1 cellular context compared by ENCODE assay signal in the genomic region with DNA sequence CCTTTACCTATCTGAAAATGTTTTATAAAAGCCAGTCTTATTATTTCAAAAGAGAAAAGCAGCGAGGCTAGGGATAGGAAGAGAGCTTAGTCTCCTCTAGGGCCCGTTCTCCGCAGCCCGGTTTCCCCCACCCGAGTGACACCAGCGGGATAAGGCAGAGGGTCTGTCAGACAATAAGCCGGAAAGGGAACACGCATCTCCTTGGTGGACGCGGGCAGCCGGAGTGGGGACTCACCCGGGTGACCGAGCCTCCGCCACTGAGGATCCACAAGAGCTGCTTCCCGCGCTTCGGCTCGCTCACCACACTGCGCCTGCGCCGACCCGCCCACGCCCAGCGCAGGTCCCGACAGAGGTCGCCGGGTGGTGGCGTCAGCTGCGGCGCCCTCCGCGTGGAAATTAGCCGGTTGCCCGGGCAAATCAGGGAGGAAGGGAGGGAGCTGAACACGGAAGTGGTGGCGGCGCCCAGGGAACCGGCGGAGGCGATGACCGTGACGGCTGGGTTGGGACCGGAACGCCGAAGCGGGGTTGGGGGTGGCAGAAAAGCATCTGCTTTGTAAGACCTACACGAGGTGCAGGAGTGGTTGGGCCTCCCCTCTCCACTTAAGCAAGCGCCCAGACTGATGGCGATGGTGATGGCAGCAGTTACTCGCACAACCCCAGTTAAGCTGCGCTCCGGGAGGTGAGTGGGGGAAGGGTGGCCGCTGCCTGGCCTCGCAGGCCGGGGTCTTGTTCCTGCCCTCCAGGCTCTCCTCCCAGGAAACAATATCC.
TF ChIP-seq lines count a peak whose summit lies in the region.

A gene with protein sequence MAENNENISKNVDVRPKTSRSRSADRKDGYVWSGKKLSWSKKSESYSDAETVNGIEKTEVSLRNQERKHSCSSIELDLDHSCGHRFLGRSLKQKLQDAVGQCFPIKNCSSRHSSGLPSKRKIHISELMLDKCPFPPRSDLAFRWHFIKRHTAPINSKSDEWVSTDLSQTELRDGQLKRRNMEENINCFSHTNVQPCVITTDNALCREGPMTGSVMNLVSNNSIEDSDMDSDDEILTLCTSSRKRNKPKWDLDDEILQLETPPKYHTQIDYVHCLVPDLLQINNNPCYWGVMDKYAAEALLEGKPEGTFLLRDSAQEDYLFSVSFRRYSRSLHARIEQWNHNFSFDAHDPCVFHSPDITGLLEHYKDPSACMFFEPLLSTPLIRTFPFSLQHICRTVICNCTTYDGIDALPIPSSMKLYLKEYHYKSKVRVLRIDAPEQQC (plus strand): TSS at position 444 of the 768 bp plus-strand sequence. CDS start 15,806 bp downstream, outside the sequence.
A gene with protein sequence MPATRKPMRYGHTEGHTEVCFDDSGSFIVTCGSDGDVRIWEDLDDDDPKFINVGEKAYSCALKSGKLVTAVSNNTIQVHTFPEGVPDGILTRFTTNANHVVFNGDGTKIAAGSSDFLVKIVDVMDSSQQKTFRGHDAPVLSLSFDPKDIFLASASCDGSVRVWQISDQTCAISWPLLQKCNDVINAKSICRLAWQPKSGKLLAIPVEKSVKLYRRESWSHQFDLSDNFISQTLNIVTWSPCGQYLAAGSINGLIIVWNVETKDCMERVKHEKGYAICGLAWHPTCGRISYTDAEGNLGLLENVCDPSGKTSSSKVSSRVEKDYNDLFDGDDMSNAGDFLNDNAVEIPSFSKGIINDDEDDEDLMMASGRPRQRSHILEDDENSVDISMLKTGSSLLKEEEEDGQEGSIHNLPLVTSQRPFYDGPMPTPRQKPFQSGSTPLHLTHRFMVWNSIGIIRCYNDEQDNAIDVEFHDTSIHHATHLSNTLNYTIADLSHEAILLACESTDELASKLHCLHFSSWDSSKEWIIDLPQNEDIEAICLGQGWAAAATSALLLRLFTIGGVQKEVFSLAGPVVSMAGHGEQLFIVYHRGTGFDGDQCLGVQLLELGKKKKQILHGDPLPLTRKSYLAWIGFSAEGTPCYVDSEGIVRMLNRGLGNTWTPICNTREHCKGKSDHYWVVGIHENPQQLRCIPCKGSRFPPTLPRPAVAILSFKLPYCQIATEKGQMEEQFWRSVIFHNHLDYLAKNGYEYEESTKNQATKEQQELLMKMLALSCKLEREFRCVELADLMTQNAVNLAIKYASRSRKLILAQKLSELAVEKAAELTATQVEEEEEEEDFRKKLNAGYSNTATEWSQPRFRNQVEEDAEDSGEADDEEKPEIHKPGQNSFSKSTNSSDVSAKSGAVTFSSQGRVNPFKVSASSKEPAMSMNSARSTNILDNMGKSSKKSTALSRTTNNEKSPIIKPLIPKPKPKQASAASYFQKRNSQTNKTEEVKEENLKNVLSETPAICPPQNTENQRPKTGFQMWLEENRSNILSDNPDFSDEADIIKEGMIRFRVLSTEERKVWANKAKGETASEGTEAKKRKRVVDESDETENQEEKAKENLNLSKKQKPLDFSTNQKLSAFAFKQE (minus strand): TSS at position 307 of the 768 bp plus-strand sequence. CDS start 312 bp downstream, outside the sequence.

TF ChIP-seq in WTC11, 78 proteins besides CTCF, POLR2A, EP300 and RAD21 (continued from another document and continues in another):
- TF ChIP-seq FOXP4 (CRISPR knock-in tag; IDR thresholded peaks at IDR 0.05) = no peak; the same call in 1 of the 2 replicates
- no peak for TF ChIP-seq JUN (CRISPR knock-in tag; IDR thresholded peaks at IDR 0.05)
- no peak for TF ChIP-seq ZNF425 (CRISPR knock-in tag; conservative IDR thresholded peaks at IDR 0.05)
- TF ChIP-seq MYBL2 (CRISPR knock-in tag; IDR thresholded peaks at IDR 0.05) = peak; percentile 43; the same call in 1 of the 2 replicates
- no peak for TF ChIP-seq CBFB (CRISPR knock-in tag; IDR thresholded peaks at IDR 0.05; ENCODE audit: low read depth)
- TF ChIP-seq, protein P1, sequence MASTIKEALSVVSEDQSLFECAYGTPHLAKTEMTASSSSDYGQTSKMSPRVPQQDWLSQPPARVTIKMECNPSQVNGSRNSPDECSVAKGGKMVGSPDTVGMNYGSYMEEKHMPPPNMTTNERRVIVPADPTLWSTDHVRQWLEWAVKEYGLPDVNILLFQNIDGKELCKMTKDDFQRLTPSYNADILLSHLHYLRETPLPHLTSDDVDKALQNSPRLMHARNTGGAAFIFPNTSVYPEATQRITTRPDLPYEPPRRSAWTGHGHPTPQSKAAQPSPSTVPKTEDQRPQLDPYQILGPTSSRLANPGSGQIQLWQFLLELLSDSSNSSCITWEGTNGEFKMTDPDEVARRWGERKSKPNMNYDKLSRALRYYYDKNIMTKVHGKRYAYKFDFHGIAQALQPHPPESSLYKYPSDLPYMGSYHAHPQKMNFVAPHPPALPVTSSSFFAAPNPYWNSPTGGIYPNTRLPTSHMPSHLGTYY (CRISPR knock-in tag; IDR thresholded peaks at IDR 0.05) = no peak
- no peak for TF ChIP-seq CDX4 (CRISPR knock-in tag; IDR thresholded peaks at IDR 0.05; ENCODE audit: borderline replicate concordance)
- TF ChIP-seq SMAD3 (CRISPR knock-in tag; IDR thresholded peaks at IDR 0.05; ENCODE audit: borderline replicate concordance) = peak; percentile 79; the same call in 1 of the 2 replicates
- no peak; the same call in 1 of the 2 replicates for TF ChIP-seq E2F1 (CRISPR knock-in tag; IDR thresholded peaks at IDR 0.05)
- TF ChIP-seq GRHL2 (CRISPR knock-in tag; IDR thresholded peaks at IDR 0.05; ENCODE audit: insufficient replicate concordance, severe bottlenecking) = no peak
- no peak for TF ChIP-seq NFATC4 (CRISPR knock-in tag; IDR thresholded peaks at IDR 0.05)
- TF ChIP-seq SP1 (CRISPR knock-in tag; conservative IDR thresholded peaks at IDR 0.05) = peak; percentile 97
- TF ChIP-seq MXD4 (CRISPR knock-in tag; IDR thresholded peaks at IDR 0.05; ENCODE audit: borderline replicate concordance) = no peak
- no peak for TF ChIP-seq ZNF121 (CRISPR knock-in tag; IDR thresholded peaks at IDR 0.05)
- TF ChIP-seq, protein P2, sequence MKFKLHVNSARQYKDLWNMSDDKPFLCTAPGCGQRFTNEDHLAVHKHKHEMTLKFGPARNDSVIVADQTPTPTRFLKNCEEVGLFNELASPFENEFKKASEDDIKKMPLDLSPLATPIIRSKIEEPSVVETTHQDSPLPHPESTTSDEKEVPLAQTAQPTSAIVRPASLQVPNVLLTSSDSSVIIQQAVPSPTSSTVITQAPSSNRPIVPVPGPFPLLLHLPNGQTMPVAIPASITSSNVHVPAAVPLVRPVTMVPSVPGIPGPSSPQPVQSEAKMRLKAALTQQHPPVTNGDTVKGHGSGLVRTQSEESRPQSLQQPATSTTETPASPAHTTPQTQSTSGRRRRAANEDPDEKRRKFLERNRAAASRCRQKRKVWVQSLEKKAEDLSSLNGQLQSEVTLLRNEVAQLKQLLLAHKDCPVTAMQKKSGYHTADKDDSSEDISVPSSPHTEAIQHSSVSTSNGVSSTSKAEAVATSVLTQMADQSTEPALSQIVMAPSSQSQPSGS (CRISPR knock-in tag; IDR thresholded peaks at IDR 0.05; ENCODE audit: borderline replicate concordance, low read depth) = no peak
- no peak for TF ChIP-seq JAZF1 (CRISPR knock-in tag; IDR thresholded peaks at IDR 0.05)
- TF ChIP-seq, protein P3, sequence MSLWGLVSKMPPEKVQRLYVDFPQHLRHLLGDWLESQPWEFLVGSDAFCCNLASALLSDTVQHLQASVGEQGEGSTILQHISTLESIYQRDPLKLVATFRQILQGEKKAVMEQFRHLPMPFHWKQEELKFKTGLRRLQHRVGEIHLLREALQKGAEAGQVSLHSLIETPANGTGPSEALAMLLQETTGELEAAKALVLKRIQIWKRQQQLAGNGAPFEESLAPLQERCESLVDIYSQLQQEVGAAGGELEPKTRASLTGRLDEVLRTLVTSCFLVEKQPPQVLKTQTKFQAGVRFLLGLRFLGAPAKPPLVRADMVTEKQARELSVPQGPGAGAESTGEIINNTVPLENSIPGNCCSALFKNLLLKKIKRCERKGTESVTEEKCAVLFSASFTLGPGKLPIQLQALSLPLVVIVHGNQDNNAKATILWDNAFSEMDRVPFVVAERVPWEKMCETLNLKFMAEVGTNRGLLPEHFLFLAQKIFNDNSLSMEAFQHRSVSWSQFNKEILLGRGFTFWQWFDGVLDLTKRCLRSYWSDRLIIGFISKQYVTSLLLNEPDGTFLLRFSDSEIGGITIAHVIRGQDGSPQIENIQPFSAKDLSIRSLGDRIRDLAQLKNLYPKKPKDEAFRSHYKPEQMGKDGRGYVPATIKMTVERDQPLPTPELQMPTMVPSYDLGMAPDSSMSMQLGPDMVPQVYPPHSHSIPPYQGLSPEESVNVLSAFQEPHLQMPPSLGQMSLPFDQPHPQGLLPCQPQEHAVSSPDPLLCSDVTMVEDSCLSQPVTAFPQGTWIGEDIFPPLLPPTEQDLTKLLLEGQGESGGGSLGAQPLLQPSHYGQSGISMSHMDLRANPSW (CRISPR knock-in tag; conservative IDR thresholded peaks at IDR 0.05; ENCODE audit: low read depth) = no peak
- TF ChIP-seq ZNF219 (CRISPR knock-in tag; IDR thresholded peaks at IDR 0.05; ENCODE audit: borderline replicate concordance) = no peak
- TF ChIP-seq, protein P4, sequence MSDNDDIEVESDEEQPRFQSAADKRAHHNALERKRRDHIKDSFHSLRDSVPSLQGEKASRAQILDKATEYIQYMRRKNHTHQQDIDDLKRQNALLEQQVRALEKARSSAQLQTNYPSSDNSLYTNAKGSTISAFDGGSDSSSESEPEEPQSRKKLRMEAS (CRISPR knock-in tag; IDR thresholded peaks at IDR 0.05) = peak; percentile 96
- TF ChIP-seq NR3C1 (CRISPR knock-in tag; conservative IDR thresholded peaks at IDR 0.05; ENCODE audit: low read depth) = no peak
- TF ChIP-seq, protein P5, sequence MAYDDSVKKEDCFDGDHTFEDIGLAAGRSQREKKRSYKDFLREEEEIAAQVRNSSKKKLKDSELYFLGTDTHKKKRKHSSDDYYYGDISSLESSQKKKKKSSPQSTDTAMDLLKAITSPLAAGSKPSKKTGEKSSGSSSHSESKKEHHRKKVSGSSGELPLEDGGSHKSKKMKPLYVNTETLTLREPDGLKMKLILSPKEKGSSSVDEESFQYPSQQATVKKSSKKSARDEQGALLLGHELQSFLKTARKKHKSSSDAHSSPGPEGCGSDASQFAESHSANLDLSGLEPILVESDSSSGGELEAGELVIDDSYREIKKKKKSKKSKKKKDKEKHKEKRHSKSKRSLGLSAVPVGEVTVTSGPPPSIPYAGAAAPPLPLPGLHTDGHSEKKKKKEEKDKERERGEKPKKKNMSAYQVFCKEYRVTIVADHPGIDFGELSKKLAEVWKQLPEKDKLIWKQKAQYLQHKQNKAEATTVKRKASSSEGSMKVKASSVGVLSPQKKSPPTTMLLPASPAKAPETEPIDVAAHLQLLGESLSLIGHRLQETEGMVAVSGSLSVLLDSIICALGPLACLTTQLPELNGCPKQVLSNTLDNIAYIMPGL (CRISPR knock-in tag; IDR thresholded peaks at IDR 0.05) = no peak; the same call in 1 of the 2 replicates
- TF ChIP-seq ZNF317 (CRISPR knock-in tag; IDR thresholded peaks at IDR 0.05; ENCODE audit: borderline replicate concordance, low read depth) = no peak
- no peak for TF ChIP-seq RORB (CRISPR knock-in tag; IDR thresholded peaks at IDR 0.05)
